In the genomic region with DNA sequence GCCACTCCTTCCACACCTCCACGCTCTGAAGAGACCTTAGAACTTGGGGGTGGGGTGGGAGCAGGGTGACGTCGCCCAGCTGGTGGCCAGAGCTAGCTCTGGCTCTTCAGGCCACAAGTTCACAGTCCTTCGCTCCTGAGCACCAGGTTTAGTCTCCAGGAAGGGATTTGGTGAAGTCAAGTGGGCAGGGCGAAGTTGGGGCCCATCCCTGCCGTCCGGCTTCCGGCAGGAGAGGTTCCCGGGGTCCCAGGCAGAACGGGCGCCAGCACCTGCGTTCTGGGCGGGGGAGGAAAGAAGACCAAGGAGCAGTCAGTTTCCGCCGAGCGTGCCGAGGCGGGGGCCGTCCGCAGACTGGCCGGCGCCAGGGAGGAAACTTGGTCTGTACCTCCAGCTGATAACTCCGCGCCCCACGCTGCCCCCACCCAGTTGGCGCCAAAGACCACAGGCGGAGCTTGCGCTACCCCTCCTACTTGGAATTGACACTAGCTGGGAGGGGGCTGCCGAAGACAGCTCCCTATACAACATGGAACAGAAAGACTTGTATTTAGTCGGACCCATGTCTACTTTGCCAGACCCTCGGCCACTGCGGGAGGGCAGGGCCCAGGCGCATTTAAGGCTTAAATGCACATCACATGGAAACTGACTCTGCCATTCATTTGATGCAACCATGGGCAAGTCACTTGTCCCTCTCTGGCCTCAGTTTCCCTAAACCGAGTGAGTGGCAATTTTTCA, we compare ENCODE assay signal across 1 cellular context.
TF ChIP-seq lines count a peak whose summit lies in the region.

No MANE protein-coding gene starts in this region.

TF ChIP-seq in endothelial cell of umbilical vein, 7 proteins besides CTCF, POLR2A, EP300 and RAD21:
- TF ChIP-seq, protein P1, sequence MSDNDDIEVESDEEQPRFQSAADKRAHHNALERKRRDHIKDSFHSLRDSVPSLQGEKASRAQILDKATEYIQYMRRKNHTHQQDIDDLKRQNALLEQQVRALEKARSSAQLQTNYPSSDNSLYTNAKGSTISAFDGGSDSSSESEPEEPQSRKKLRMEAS (IDR thresholded peaks at IDR 0.05; ENCODE audit: insufficient read depth, insufficient read length): no peak
- TF ChIP-seq GATA2 (IDR thresholded peaks at IDR 0.05; ENCODE audit: insufficient read depth, insufficient read length, low read depth, low read length) (peak; percentile 66), POLR2AphosphoS5 (IDR thresholded peaks at IDR 0.05; ENCODE audit: insufficient read depth, low read depth, low read length) (peak; percentile 95)
